ENCODE assay signal across 1 cellular context in the genomic region with DNA sequence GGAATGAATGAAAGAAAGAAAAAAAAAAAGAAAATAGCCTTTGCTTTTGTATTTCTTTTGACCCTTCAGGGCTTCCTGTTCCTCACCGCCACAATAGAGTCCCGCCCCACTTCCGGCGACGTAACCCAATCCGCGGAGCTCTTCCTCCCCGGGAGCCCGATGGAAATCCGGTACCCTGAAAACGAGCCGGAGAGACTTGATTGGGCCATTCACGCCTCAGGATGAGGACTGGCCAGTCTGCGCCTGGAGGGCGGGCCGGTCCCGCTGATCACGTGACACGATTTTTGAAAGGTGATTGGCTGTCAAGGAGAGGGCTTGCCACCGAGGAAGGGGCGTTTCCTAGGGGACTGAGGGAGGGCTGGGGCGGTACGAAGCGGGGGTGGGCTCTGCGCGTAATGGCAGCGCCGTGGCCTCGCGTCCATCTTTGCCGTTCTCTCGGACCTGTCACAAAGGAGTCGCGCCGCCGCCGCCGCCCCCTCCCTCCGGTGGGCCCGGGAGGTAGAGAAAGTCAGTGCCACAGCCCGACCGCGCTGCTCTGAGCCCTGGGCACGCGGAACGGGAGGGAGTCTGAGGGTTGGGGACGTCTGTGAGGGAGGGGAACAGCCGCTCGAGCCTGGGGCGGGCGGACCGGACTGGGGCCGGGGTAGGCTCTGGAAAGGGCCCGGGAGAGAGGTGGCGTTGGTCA.
TF ChIP-seq lines count a peak whose summit lies in the region.

PSME3IP1 (minus strand) TSS at position 95 of the 685 bp plus-strand sequence. CDS start 12,185 bp downstream, outside the sequence.
RSPRY1 (plus strand) TSS at position 385 of the 685 bp plus-strand sequence. CDS start 18,330 bp downstream, outside the sequence.

TF ChIP-seq in GM23338, 12 proteins besides CTCF, POLR2A, EP300 and RAD21:
- TF ChIP-seq, protein P1, sequence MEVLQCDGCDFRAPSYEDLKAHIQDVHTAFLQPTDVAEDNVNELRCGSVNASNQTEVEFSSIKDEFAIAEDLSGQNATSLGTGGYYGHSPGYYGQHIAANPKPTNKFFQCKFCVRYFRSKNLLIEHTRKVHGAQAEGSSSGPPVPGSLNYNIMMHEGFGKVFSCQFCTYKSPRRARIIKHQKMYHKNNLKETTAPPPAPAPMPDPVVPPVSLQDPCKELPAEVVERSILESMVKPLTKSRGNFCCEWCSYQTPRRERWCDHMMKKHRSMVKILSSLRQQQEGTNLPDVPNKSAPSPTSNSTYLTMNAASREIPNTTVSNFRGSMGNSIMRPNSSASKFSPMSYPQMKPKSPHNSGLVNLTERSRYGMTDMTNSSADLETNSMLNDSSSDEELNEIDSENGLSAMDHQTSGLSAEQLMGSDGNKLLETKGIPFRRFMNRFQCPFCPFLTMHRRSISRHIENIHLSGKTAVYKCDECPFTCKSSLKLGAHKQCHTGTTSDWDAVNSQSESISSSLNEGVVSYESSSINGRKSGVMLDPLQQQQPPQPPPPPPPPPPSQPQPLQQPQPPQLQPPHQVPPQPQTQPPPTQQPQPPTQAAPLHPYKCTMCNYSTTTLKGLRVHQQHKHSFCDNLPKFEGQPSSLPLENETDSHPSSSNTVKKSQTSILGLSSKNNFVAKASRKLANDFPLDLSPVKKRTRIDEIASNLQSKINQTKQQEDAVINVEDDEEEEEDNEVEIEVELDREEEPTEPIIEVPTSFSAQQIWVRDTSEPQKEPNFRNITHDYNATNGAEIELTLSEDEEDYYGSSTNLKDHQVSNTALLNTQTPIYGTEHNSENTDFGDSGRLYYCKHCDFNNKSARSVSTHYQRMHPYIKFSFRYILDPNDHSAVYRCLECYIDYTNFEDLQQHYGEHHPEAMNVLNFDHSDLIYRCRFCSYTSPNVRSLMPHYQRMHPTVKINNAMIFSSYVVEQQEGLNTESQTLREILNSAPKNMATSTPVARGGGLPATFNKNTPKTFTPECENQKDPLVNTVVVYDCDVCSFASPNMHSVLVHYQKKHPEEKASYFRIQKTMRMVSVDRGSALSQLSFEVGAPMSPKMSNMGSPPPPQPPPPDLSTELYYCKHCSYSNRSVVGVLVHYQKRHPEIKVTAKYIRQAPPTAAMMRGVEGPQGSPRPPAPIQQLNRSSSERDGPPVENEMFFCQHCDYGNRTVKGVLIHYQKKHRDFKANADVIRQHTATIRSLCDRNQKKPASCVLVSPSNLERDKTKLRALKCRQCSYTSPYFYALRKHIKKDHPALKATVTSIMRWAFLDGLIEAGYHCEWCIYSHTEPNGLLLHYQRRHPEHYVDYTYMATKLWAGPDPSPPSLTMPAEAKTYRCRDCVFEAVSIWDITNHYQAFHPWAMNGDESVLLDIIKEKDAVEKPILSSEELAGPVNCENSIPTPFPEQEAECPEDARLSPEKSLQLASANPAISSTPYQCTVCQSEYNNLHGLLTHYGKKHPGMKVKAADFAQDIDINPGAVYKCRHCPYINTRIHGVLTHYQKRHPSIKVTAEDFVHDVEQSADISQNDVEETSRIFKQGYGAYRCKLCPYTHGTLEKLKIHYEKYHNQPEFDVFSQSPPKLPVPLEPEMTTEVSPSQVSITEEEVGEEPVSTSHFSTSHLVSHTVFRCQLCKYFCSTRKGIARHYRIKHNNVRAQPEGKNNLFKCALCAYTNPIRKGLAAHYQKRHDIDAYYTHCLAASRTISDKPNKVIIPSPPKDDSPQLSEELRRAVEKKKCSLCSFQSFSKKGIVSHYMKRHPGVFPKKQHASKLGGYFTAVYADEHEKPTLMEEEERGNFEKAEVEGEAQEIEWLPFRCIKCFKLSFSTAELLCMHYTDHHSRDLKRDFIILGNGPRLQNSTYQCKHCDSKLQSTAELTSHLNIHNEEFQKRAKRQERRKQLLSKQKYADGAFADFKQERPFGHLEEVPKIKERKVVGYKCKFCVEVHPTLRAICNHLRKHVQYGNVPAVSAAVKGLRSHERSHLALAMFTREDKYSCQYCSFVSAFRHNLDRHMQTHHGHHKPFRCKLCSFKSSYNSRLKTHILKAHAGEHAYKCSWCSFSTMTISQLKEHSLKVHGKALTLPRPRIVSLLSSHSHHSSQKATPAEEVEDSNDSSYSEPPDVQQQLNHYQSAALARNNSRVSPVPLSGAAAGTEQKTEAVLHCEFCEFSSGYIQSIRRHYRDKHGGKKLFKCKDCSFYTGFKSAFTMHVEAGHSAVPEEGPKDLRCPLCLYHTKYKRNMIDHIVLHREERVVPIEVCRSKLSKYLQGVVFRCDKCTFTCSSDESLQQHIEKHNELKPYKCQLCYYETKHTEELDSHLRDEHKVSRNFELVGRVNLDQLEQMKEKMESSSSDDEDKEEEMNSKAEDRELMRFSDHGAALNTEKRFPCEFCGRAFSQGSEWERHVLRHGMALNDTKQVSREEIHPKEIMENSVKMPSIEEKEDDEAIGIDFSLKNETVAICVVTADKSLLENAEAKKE (CRISPR knock-in tag; IDR thresholded peaks at IDR 0.05): no peak
- peak; percentile 80 for TF ChIP-seq POLR2AphosphoS5 (IDR thresholded peaks at IDR 0.05; ENCODE audit: low read depth)
- TF ChIP-seq ETS1 (IDR thresholded peaks at IDR 0.05): 0 out of 2 replicates have a peak, but pooled peaks have one; percentile 9
- TF ChIP-seq CREB1 (CRISPR knock-in tag; IDR thresholded peaks at IDR 0.05; ENCODE audit: low read depth): peak; percentile 78
